Comparison of ENCODE assay signal across 22 cellular contexts in the genomic region with DNA sequence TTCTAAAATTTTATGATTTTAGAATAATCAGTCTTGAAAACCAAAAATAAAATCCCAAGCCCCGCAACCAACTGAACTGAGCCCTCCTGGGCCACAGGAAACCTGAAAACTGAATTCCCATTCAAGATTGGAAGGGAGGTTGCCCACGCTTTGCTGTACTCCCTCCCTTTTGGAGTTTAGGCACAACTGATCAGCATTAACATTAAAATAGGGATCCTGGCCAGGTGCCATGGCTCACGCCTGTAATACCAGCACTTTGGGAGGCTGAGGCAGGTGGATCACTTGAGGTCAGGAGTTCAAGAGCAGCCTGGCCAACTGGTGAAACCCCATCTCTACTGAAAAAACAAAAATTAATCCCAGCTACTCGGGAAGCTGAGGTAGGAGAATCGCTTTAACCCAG.
"Had no signal": no experiment of that assay in that cellular context is flagged by ENCODE, and none has a peak within 500 bp of the region (broad histone marks: within the 10 kb centered on the region; RNA-seq: fewer than 3 reads in every experiment).

No MANE protein-coding gene starts in this region.

- H3K4me1 Mint-ChIP-seq: naive B cell had no signal

- DNase-seq: effector memory CD4-positive, alpha-beta T cell; gastrocnemius medialis; heart right ventricle; hypothalamus; kidney; left cardiac atrium; left ventricle myocardium inferior; mesenchymal stem cell; naive B cell; occipital lobe; pancreas; right cardiac atrium; small intestine; stimulated activated CD4-positive, alpha-beta T cell treated with anti-CD3 and anti-CD28 coated beads, Interleukin-12 subunit alpha, Interleukin-12 subunit beta, amount 100 ng/mL, for 4 hours; stimulated activated naive CD4-positive, alpha-beta T cell; tibial artery; upper lobe of left lung; uterus had no signal

- H3K27me3 Mint-ChIP-seq: naive B cell, progenitor cell of endocrine pancreas had no signal

- H3K4me1 ChIP-seq: pancreas, upper lobe of left lung, uterus had no signal

- H3K4me3 ChIP-seq: gastrocnemius medialis, heart right ventricle, left ventricle myocardium inferior, lung, pancreas, tibial artery, upper lobe of left lung, uterus had no signal

- H3K4me3 Mint-ChIP-seq: naive B cell, nephron had no signal

- H3K36me3 ChIP-seq: heart right ventricle, left ventricle myocardium inferior, pancreas, tibial artery, upper lobe of left lung, uterus had no signal

- ATAC-seq: esophagus mucosa, gastrocnemius medialis, heart right ventricle, left cardiac atrium, pancreas, right cardiac atrium had no signal

- H3K27ac ChIP-seq: gastrocnemius medialis, pancreas, tibial artery, upper lobe of left lung, uterus had no signal

- H3K9me3 Mint-ChIP-seq: nephron had no signal

- H3K9me3 ChIP-seq: gastrocnemius medialis, heart right ventricle, left ventricle myocardium inferior, pancreas, tibial artery, upper lobe of left lung, uterus had no signal

- H3K27me3 ChIP-seq: gastrocnemius medialis, heart right ventricle, pancreas, tibial artery, upper lobe of left lung, uterus had no signal

- H3K27ac Mint-ChIP-seq: naive B cell, nephron, progenitor cell of endocrine pancreas had no signal
